Comparison of ENCODE assay signal across 8 cellular contexts in the genomic region with DNA sequence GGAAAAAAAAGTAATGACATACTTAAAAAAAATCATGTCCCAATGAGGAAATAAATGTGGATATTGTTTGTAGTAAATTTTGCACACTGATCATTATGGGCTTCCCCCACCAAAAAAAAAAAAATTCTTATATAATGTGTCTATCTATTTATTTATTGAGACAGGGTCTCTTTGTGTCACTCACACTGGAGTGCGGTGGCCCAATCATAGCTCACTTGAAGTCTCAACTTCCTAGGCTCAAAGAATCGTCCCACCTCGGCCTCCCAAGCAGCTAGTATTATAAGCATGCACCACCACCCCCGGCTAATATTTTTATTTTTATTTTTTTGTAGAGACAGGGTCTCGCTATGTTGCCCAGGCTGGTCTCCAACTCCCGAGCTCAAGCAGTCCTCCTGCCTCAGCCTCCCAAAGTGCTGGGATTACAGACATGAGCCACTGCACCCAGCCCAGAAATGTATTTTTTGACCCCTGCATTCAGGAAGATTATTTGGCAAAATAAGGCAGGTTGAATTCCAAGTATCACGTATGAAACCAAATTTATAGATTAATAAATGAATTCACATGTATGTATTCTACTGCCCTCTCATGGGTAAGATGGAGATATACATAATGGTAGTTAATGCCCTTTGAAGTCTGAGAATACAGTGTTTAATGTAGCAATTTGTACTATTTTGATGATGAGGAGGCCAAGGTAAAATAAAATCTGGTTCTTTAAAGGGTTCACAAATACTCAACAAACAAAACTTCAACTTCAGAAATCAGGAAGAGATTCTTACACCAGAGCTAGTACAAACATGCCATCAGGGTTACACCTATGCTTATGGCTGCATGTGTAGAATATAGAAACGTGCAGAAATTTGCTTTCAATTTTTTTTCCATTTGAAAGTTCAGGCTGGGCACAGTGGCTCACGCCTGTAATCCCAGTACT. TPM values are rescaled to one million over a fixed set of nuclear protein-coding genes. Genes with fewer than 3 reads are reported as not detected.
A peak's percentile ranks its signal among the peaks of the same experiment; 100 is the strongest.
DNase-seq lines count a peak whose midpoint lies in the region; ATAC-seq, FAIRE-seq and TF ChIP-seq lines count a peak whose summit lies in the region.

No MANE protein-coding gene starts in this region.

- H3K27ac Mint-ChIP-seq in naive thymus-derived CD8-positive, alpha-beta T cell, result peak overlapping the region in 1 of 10 donors; percentile 41

- H3K4me3 ChIP-seq in DND-41 (ENCODE audit: low read depth in 1 of 2, low read length in 2 of 2), result no peak overlapping the region
- H3K4me3 ChIP-seq in GM12878, result no peak overlapping the region

- H3K9ac ChIP-seq in DND-41 (ENCODE audit: low read depth, low read length) (no peak overlapping the region), GM12878 (ENCODE audit: control insufficient read depth, insufficient read depth, low read length) (no peak overlapping the region)

- SMC1A ChIA-PET in GM12878 (lab: Charles Lee; ENCODE audit: uncharacterized antibody, unreplicated experiment), result interaction anchor here (0.7 to 1.2 kb wide), 3 partner anchors 10 to 243 kb away, joined by 3 to 5 read pairs (median 3); no protein-coding TSS in a partner anchor

- H3K4me3 Mint-ChIP-seq in naive thymus-derived CD8-positive, alpha-beta T cell, result peak overlapping the region in 7 of 10 donors; percentile 30 to 99 (median 73)

- H3K4me2 ChIP-seq in DND-41 (ENCODE audit: insufficient read depth, low read length) (no peak overlapping the region), GM12878 (ENCODE audit: control insufficient read depth, insufficient read depth) (no peak overlapping the region)

- DNase-seq in DND-41, result no peak
- DNase-seq in Kasumi-1 (lab: John Stamatoyannopoulos, UW), result peak; percentile 59 to 77
- DNase-seq in GM12878 (ENCODE audit: low read depth, low spot score), result no peak
- DNase-seq in naive thymus-derived CD8-positive, alpha-beta T cell, result peak in 3 of 10 donors; percentile 15 to 27 (median 16)
- no peak for DNase-seq in activated CD8-positive, alpha-beta memory T cell treated with anti-CD3 and anti-CD28 coated beads for 24 hours

- H3K79me2 ChIP-seq in DND-41 (ENCODE audit: insufficient read depth, low read length) (no peaks in the 10 kb centered on the region), GM12878 (ENCODE audit: control insufficient read depth, insufficient read depth, low read length) (no peaks in the 10 kb centered on the region)

- peaks cover 2 to 35% (median 8%) of the 10 kb centered on the region in 5 donors for H3K27me3 Mint-ChIP-seq in naive thymus-derived CD8-positive, alpha-beta T cell

- no TSS peak for BruUV-seq in GM12878 (replicated peaks; lab: Mats Ljungman, UMichigan)

- H3K36me3 ChIP-seq in DND-41 (ENCODE audit: insufficient read depth, low read length) (no peaks in the 10 kb centered on the region), GM12878 (ENCODE audit: control insufficient read depth in 2 of 2, insufficient read depth in 2 of 2, low read length in 1 of 2) (no peaks in the 10 kb centered on the region)

- CTCF ChIA-PET in GM12878 (lab: Yijun Ruan, JAX), result interaction anchor here (0.6 to 5.0 kb wide), 8 partner anchors 9 to 523 kb away, joined by 3 to 31 read pairs (median 4); a partner anchor contains a TSS

- in situ Hi-C loops in GM12878 (cut with MboI), result loop anchor here (10.0 kb wide), 1 partner anchor 326 kb away; no protein-coding TSS in a partner anchor

- no peak for TF ChIP-seq POLR2A in GM12878 (IDR thresholded peaks at IDR 0.05; ENCODE audit: low read depth, low read length)

- TF ChIP-seq EP300 in GM12878 (IDR thresholded peaks at IDR 0.05; ENCODE audit: borderline replicate concordance in 1 of 2, control insufficient read depth in 1 of 2, low read depth in 2 of 2, low read length in 2 of 2), result no peak

- TF ChIP-seq CTCF in DND-41 (IDR thresholded peaks at IDR 0.05; ENCODE audit: borderline replicate concordance, extremely low read depth, low read length, poor library complexity, severe bottlenecking) (peak; percentile 51), GM12878 (IDR thresholded peaks at IDR 0.05 in 2 of 3, conservative IDR thresholded peaks at IDR 0.05 in 1 of 3; ENCODE audit: control insufficient read depth in 2 of 3, extremely low read depth in 1 of 3, insufficient read depth in 1 of 3, low read depth in 3 of 3, low read length in 3 of 3) (peak in 2 of 3 experiments; percentile 17 to 22; a peak in 3 of 6 replicates)

- no peak overlapping the region for H3K27ac ChIP-seq in DND-41 (ENCODE audit: low read length)
- no peak overlapping the region for H3K27ac ChIP-seq in GM12878 (ENCODE audit: control insufficient read depth, insufficient read depth)

- H3K27me3 ChIP-seq in DND-41 (ENCODE audit: insufficient read depth, low read length, poor library complexity), result peaks cover 3% of the 10 kb centered on the region
- H3K27me3 ChIP-seq in GM12878 (replicated peaks in 1 of 2; ENCODE audit: control insufficient read depth in 2 of 2, insufficient read depth in 2 of 2, low read length in 1 of 2), result no peaks in the 10 kb centered on the region; a peak in 1 of 4 replicates

- no peak for FAIRE-seq in GM12878 (lab: Jason Lieb, UNC)

- peak; percentile 26; the same call in 1 of the 2 replicates for TF ChIP-seq RAD21 in GM12878 (IDR thresholded peaks at IDR 0.05; ENCODE audit: insufficient read depth, low read depth, low read length)

- H3K9me3 ChIP-seq in DND-41 (ENCODE audit: insufficient read depth, low read length, severe bottlenecking) (no peaks in the 10 kb centered on the region), GM12878 (replicated peaks; ENCODE audit: control insufficient read depth, insufficient read depth, low read length) (no peaks in the 10 kb centered on the region)

- H3K4me1 Mint-ChIP-seq in naive thymus-derived CD8-positive, alpha-beta T cell, result peaks cover 2 to 15% (median 10%) of the 10 kb centered on the region in 4 donors

- POLR2A ChIA-PET in GM12878 (lab: Charles Lee), result no interaction called here
- POLR2A ChIA-PET in naive thymus-derived CD8-positive, alpha-beta T cell (lab: Charles Lee), result interaction anchor here (0.9 kb wide), 1 partner anchor 44 kb away, joined by 4 read pairs; no protein-coding TSS in a partner anchor

- RAD21 ChIA-PET in GM12878 (lab: Charles Lee; ENCODE audit: unreplicated experiment), result no interaction called here

- H4K20me1 ChIP-seq in DND-41 (ENCODE audit: insufficient read depth, low read length), result no peaks in the 10 kb centered on the region
- no peaks in the 10 kb centered on the region for H4K20me1 ChIP-seq in GM12878 (ENCODE audit: control insufficient read depth, insufficient read depth)

- H3K4me1 ChIP-seq in DND-41 (ENCODE audit: insufficient read depth, low read length), result no peaks in the 10 kb centered on the region
- peaks cover 5% of the 10 kb centered on the region for H3K4me1 ChIP-seq in GM12878 (ENCODE audit: control insufficient read depth, insufficient read depth, low read length)

- H3K9me3 Mint-ChIP-seq in naive thymus-derived CD8-positive, alpha-beta T cell, result no peaks in the 10 kb centered on the region

- intact Hi-C loops in GM12878 (cut with micrococcal nuclease; ENCODE audit: unreplicated experiment), result loop anchor here (5.0 kb wide), 1 partner anchor 324 kb away; no protein-coding TSS in a partner anchor

- ATAC-seq in DND-41 (ENCODE audit: insufficient read depth, low read depth) (no peak), GM12878 (no peak), GM18873 (IDR thresholded peaks at IDR 0.05; ENCODE audit: low FRiP score, unreplicated experiment) (no peak), GM21367 (IDR thresholded peaks at IDR 0.05; ENCODE audit: unreplicated experiment) (no peak), GM18511 (IDR thresholded peaks at IDR 0.05; ENCODE audit: unreplicated experiment) (no peak)
- ATAC-seq in naive thymus-derived CD8-positive, alpha-beta T cell, result no peak

- H2AFZ ChIP-seq in DND-41 (ENCODE audit: low read depth, low read length), result no peak overlapping the region
- H2AFZ ChIP-seq in GM12878 (ENCODE audit: control insufficient read depth, low read depth, low read length), result no peak overlapping the region

- H3K36me3 Mint-ChIP-seq in naive thymus-derived CD8-positive, alpha-beta T cell, result no peaks in the 10 kb centered on the region

- WGBS in GM12878 (ENCODE audit: insufficient coverage, insufficient replicate concordance, low lambda C conversion rate, missing lambda C conversion rate), result 47% methylated on average over 9 of the region's 9 CpGs

RNA-seq across cellular contexts. Expression of a gene that starts 1.4 kb away (rescaled TPM):
- 0.10 TPM in 1 of 2 replicates, not detected in the other for total RNA-seq in GM12878 (2013; cell fraction: nucleolus; rRNA removed)
- total RNA-seq in GM12878 (2014; rRNA removed) (0.06 TPM in 1 of 2 replicates, not detected in the other), GM12878 (2014; rRNA removed; fragmentation: Illumina TruSeq; extraction: Trizol) (0.04 and 0.09 TPM in 2 replicates), GM12878 (2021) (0.08 TPM in 1 of 2 replicates, not detected in the other)
- 0.29 TPM for polyA plus RNA-seq in GM12878 (2011; ENCODE audit: low read depth)
- polyA plus RNA-seq in GM12878 (2011; rRNA removed) (0.01 and 0.09 TPM in 2 replicates), GM12878 (2014; fragmentation: Illumina TruSeq; extraction: Trizol) (0.08 and 0.10 TPM in 2 replicates), GM12878 (2014; fragmentation: Nextera tagmentation; extraction: Ambion mirVana) (not detected), GM12878 (2014; rRNA removed) (0.03 and 0.06 TPM in 2 replicates), GM12878 (2016; fragmentation: Nextera tagmentation; extraction: Ambion mirVana) (under 1 TPM in 1 of 2 experiments, not detected in 1; 0.07 TPM)
- polyA plus RNA-seq in GM12878 (2011; cell fraction: cytosol; rRNA removed), result 0.04 TPM in 1 of 2 replicates, not detected in the other
- polyA plus RNA-seq in GM12878 (2011; cell fraction: nucleus; rRNA removed), result 0.04 TPM in 2 replicates
- 0.28 and 0.47 TPM in 2 replicates for polyA plus RNA-seq in GM12878 (2012)
- polyA minus RNA-seq in GM12878 (2011; rRNA and poly(A)+ RNA removed), result 0.07 TPM in 1 of 2 replicates, not detected in the other
- polyA minus RNA-seq in GM12878 (2011; cell fraction: cytosol; rRNA and poly(A)+ RNA removed), result not detected in 2 replicates
- not detected in 2 replicates for polyA minus RNA-seq in GM12878 (2011; cell fraction: nucleus; rRNA and poly(A)+ RNA removed)
- total RNA-seq in naive thymus-derived CD8-positive, alpha-beta T cell, result 1 to 10 TPM; 1.9 to 2.3 TPM
- polyA plus RNA-seq in naive thymus-derived CD8-positive, alpha-beta T cell, result 1 to 10 TPM in 1 of 3 donors, under 1 TPM in 2; 0.44 to 1.0 (median 0.77) TPM

RNA-seq across cellular contexts. Expression of a gene that starts 24.1 kb away (rescaled TPM):
- not detected in 2 replicates for total RNA-seq in GM12878 (2013; cell fraction: nucleolus; rRNA removed)
- total RNA-seq in GM12878 (2014; rRNA removed) (not detected in 2 replicates), GM12878 (2014; rRNA removed; fragmentation: Illumina TruSeq; extraction: Trizol) (not detected in 2 replicates), GM12878 (2021) (not detected in 2 replicates)
- polyA plus RNA-seq in GM12878 (2011; ENCODE audit: low read depth), result not detected
- polyA plus RNA-seq in GM12878 (2011; rRNA removed) (not detected in 2 replicates), GM12878 (2014; fragmentation: Illumina TruSeq; extraction: Trizol) (0.12 TPM in 1 of 2 replicates, not detected in the other), GM12878 (2014; fragmentation: Nextera tagmentation; extraction: Ambion mirVana) (not detected), GM12878 (2014; rRNA removed) (0.14 TPM in 1 of 2 replicates, not detected in the other), GM12878 (2016; fragmentation: Nextera tagmentation; extraction: Ambion mirVana) (under 1 TPM in 1 of 2 experiments, not detected in 1; 0.30 TPM)
- polyA plus RNA-seq in GM12878 (2011; cell fraction: cytosol; rRNA removed), result not detected in 2 replicates
- polyA plus RNA-seq in GM12878 (2011; cell fraction: nucleus; rRNA removed), result not detected in 2 replicates
- 0.08 TPM in 1 of 2 replicates, not detected in the other for polyA plus RNA-seq in GM12878 (2012)
- polyA minus RNA-seq in GM12878 (2011; rRNA and poly(A)+ RNA removed), result not detected in 2 replicates
- polyA minus RNA-seq in GM12878 (2011; cell fraction: cytosol; rRNA and poly(A)+ RNA removed), result not detected in 2 replicates
- not detected in 2 replicates for polyA minus RNA-seq in GM12878 (2011; cell fraction: nucleus; rRNA and poly(A)+ RNA removed)
- not detected for total RNA-seq in naive thymus-derived CD8-positive, alpha-beta T cell
- not detected for polyA plus RNA-seq in naive thymus-derived CD8-positive, alpha-beta T cell

RNA-seq across cellular contexts. Expression of a gene that starts 45.3 kb away (rescaled TPM):
- total RNA-seq in GM12878 (2013; cell fraction: nucleolus; rRNA removed), result 18.4 and 19.1 TPM in 2 replicates
- total RNA-seq in GM12878 (2014; rRNA removed) (65.7 and 81.7 TPM in 2 replicates), GM12878 (2014; rRNA removed; fragmentation: Illumina TruSeq; extraction: Trizol) (71.3 and 72.0 TPM in 2 replicates), GM12878 (2021) (48.6 and 49.9 TPM in 2 replicates)
- polyA plus RNA-seq in GM12878 (2011; ENCODE audit: low read depth), result 22.8 TPM
- polyA plus RNA-seq in GM12878 (2011; rRNA removed) (73.2 and 110 TPM in 2 replicates), GM12878 (2014; fragmentation: Illumina TruSeq; extraction: Trizol) (67.0 and 91.3 TPM in 2 replicates), GM12878 (2014; fragmentation: Nextera tagmentation; extraction: Ambion mirVana) (10 to 100 TPM; 31.7 to 33.0 TPM), GM12878 (2014; rRNA removed) (31.6 and 36.7 TPM in 2 replicates), GM12878 (2016; fragmentation: Nextera tagmentation; extraction: Ambion mirVana) (10 to 100 TPM; 66.7 to 68.1 TPM)
- polyA plus RNA-seq in GM12878 (2011; cell fraction: cytosol; rRNA removed), result 28.8 and 36.8 TPM in 2 replicates
- 11.9 and 13.6 TPM in 2 replicates for polyA plus RNA-seq in GM12878 (2011; cell fraction: nucleus; rRNA removed)
- 36.8 and 37.2 TPM in 2 replicates for polyA plus RNA-seq in GM12878 (2012)
- 70.7 and 94.7 TPM in 2 replicates for polyA minus RNA-seq in GM12878 (2011; rRNA and poly(A)+ RNA removed)
- 29.0 and 32.0 TPM in 2 replicates for polyA minus RNA-seq in GM12878 (2011; cell fraction: cytosol; rRNA and poly(A)+ RNA removed)
- polyA minus RNA-seq in GM12878 (2011; cell fraction: nucleus; rRNA and poly(A)+ RNA removed), result 8.9 and 12.2 TPM in 2 replicates
- total RNA-seq in naive thymus-derived CD8-positive, alpha-beta T cell, result 10 to 100 TPM; 28.1 to 28.2 TPM
- polyA plus RNA-seq in naive thymus-derived CD8-positive, alpha-beta T cell, result 10 to 100 TPM; 25.5 to 33.3 (median 29.6) TPM

Comparison
In these comparisons a context has a peak if more than half of its experiments do, and no peak if none do; other contexts are left out.
1. DNase-seq: peak in Kasumi-1 (2 of 2); none in DND-41 (single experiment), GM12878 (single experiment) and activated CD8-positive, alpha-beta memory T cell treated with anti-CD3 and anti-CD28 coated beads for 24 hours (single experiment).